ENCODE assay signal across 1 cellular context in the genomic region with DNA sequence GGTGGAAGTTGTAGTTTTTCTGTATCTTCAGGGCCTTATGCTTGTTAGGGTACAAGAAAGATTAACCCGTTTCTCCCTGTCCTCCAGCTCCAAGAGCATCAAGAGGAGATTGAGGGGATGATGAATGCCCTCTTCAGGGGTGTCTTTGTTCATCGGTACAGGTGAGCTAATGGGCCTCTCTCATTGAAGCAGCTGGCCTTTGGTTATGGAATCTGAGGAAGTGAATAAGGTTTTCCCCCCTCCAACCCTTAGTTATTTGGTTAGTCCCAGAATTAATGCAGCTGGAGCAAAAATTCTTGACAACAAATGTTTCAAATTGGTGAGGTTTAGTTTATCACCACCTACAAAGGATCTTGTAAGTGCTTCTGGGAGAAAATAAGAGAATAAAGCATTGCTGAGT.
TF ChIP-seq lines count a peak whose summit lies in the region.

No MANE protein-coding gene starts in this region.

TF ChIP-seq in GM12878, 131 proteins besides CTCF, POLR2A, EP300 and RAD21:
- TF ChIP-seq NKRF (conservative IDR thresholded peaks at IDR 0.05): no peak
- TF ChIP-seq JUND (IDR thresholded peaks at IDR 0.05; ENCODE audit: low read depth, low read length): no peak
- no peak for TF ChIP-seq FOXK2 (IDR thresholded peaks at IDR 0.05)
- TF ChIP-seq E4F1 (IDR thresholded peaks at IDR 0.05; ENCODE audit: borderline replicate concordance, partially characterized antibody): no peak
- no peak for TF ChIP-seq ZNF207 (IDR thresholded peaks at IDR 0.05; ENCODE audit: borderline replicate concordance)
